9 cellular contexts compared by ENCODE assay signal in the genomic region with DNA sequence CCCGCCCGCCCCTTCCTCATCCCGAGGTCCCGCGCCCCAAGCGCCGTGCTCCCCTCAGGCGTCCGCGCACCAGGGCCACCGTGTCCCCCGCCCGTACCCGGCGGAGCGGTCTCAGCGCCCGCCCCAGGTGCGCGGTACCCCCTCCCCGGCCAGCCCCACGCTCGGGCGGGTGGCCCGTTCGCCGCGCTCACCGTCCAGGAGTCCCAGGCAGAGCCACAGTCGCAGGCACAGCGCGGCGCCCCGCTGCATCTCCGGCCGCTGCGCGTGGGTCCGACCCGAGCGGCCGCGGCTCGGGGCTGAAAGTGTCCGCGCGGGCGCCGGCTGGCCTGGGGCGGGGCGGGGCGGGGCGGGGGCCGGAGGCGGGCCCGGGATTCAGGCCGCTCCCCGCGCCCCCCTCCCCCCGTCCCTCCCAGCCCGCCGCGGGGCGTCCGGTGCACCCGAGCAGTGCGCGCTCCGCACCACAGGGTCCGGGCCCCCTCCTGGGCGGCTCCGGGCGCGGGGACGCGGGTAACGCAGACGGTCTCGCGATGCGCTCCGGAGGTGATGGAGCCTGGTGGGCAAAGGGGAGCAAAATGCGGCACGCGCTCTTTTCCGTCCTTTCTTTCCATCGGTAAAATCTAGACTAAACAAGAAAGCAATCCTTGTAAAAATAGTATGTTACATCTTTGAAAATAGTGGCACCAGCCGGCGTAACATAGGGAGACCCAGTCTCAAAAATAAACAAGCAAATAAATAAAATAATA. TPM values are rescaled to one million over a fixed set of nuclear protein-coding genes. Genes with fewer than 3 reads are reported as not detected.
DNase-seq lines count a peak whose midpoint lies in the region; ATAC-seq, FAIRE-seq and TF ChIP-seq lines count a peak whose summit lies in the region.
"Had no signal": no experiment of that assay in that cellular context is flagged by ENCODE, and none has a peak within 500 bp of the region (broad histone marks: within the 10 kb centered on the region; RNA-seq: fewer than 3 reads in every experiment).

Gene FLT4 (minus strand): TSS at position 304 of the 743 bp plus-strand sequence. CDS start 55 bp downstream, at position 249.

- no peaks in the 10 kb centered on the region for H3K9me1 ChIP-seq in K562 (ENCODE audit: control insufficient read depth, insufficient read depth, low read length)

- TF ChIP-seq POLR2A in K562 (conservative IDR thresholded peaks at IDR 0.05) = no peak

- POLR2A ChIA-PET in K562 (lab: Yijun Ruan, JAX) = no interaction called here

- H4K20me1 ChIP-seq in K562 (replicated peaks; ENCODE audit: control insufficient read depth, insufficient read depth, low read length) = peaks cover 10% of the 10 kb centered on the region; the same call in 1 of the 2 replicates

- 4% methylated on average over 28 of the region's 89 CpGs for whole genome bisulfite sequencing in K562 (ENCODE audit: insufficient coverage, low coverage, missing lambda C conversion rate)

- H3K4me3 ChIP-seq in K562 = peak within 1 kb of the TSS; percentile 22
- H3K4me3 ChIP-seq in thoracic aorta = peak within 1 kb of the TSS; percentile 64

- H3K4me1 ChIP-seq in K562 (replicated peaks in 1 of 2; ENCODE audit: control insufficient read depth in 2 of 2, insufficient read depth in 2 of 2, low read length in 2 of 2) (peaks cover 7 to 30% of the 10 kb centered on the region in 2 experiments; a peak in 4 of 5 replicates), thoracic aorta (ENCODE audit: control insufficient read depth in 1 of 2, low read depth in 2 of 2) (peaks cover 0 to 8% of the 10 kb centered on the region in 2 donors)

- H3K9me3 ChIP-seq in K562 (replicated peaks; ENCODE audit: control insufficient read depth, insufficient read depth, low read depth, low read length) = no peaks in the 10 kb centered on the region; the same call in 1 of the 2 replicates
- no peaks in the 10 kb centered on the region for H3K9me3 ChIP-seq in thoracic aorta

- H3K79me2 ChIP-seq in K562 (ENCODE audit: control insufficient read depth, insufficient read depth, low read length) = no peaks in the 10 kb centered on the region

- peak; percentile 63 for DNase-seq in NCI-H748 (lab: John Stamatoyannopoulos, UW; ENCODE audit: unreplicated experiment)
- no peak for DNase-seq in NCI-H748 treated with DMSO at 0.1 percent for 48 hours (lab: John Stamatoyannopoulos, UW)
- peak in 3 of 4 experiments; percentile 49 to 84 (median 83) for DNase-seq in K562 (ENCODE audit: extremely low read depth in 1 of 4, low spot score in 3 of 4)
- DNase-seq in left kidney (ENCODE audit: low read depth, low spot score) = peak; percentile 51
- no peak for DNase-seq in thoracic aorta (ENCODE audit: low spot score)
- DNase-seq: stimulated activated naive CD4-positive, alpha-beta T cell treated with Interleukin-2 at 50 U/mL for 16 hours had no signal

- no TSS peak for BruUV-seq in K562 (replicated peaks; lab: Mats Ljungman, UMichigan)

- H3K27ac ChIP-seq in K562 (ENCODE audit: extremely low read depth, low read depth, low read length) (no peak within 1 kb of the TSS), thoracic aorta (no peak within 1 kb of the TSS)

- ATAC-seq in K562 (peak; percentile 53), thoracic aorta (ENCODE audit: insufficient number of reproducible peaks, low FRiP score, low read depth) (no peak), GM19023 (IDR thresholded peaks at IDR 0.05; ENCODE audit: unreplicated experiment) (no peak), GM21717 (IDR thresholded peaks at IDR 0.05; ENCODE audit: unreplicated experiment) (no peak), HG03159 (IDR thresholded peaks at IDR 0.05; ENCODE audit: unreplicated experiment) (no peak)

- H3K4me2 ChIP-seq in K562 (ENCODE audit: insufficient read depth, low read length) = peak within 1 kb of the TSS; percentile 38

- intact Hi-C loops in K562 (cut with micrococcal nuclease) = no loop called here

- H3K27me3 ChIP-seq in K562 (ENCODE audit: control insufficient read depth in 2 of 2, insufficient read depth in 2 of 2, low read length in 2 of 2) = peaks cover 45 to 81% of the 10 kb centered on the region in 2 experiments
- H3K27me3 ChIP-seq in thoracic aorta (replicated peaks; ENCODE audit: insufficient read depth) = no peaks in the 10 kb centered on the region

- in situ Hi-C loops in K562 (cut with MboI) = loop anchor here (10.0 kb wide), 1 partner anchor 445 kb away; the partner anchor contains the start of gene RASGEF1C

- no peak within 1 kb of the TSS for H2AFZ ChIP-seq in K562 (ENCODE audit: low read depth, low read length)

- peak within 1 kb of the TSS in 1 of 2 experiments; percentile 17; a peak in 1 of 4 replicates for H3K9ac ChIP-seq in K562 (ENCODE audit: insufficient read depth in 1 of 2, low read depth in 2 of 2, low read length in 2 of 2)

- CTCF ChIA-PET in K562 (lab: Yijun Ruan, JAX; ENCODE audit: low intra/inter-chr PET ratio) = no interaction called here

- no peak for TF ChIP-seq RAD21 in K562 (CRISPR knock-in tag; conservative IDR thresholded peaks at IDR 0.05 in 1 of 2, IDR thresholded peaks at IDR 0.05 in 1 of 2)

- FAIRE-seq in K562 (lab: Jason Lieb, UNC) = no peak

- TF ChIP-seq EP300 in K562 (IDR thresholded peaks at IDR 0.05; ENCODE audit: low read length) = no peak

- TF ChIP-seq CTCF in K562 (IDR thresholded peaks at IDR 0.05 in 2 of 3, conservative IDR thresholded peaks at IDR 0.05 in 1 of 3; ENCODE audit: insufficient read depth in 2 of 3, low read depth in 1 of 3, low read length in 3 of 3) (no peak), thoracic aorta (IDR thresholded peaks at IDR 0.05) (no peak)

- H3K36me3 ChIP-seq in K562 (ENCODE audit: control insufficient read depth, insufficient read depth, low read length) = no peaks in the 10 kb centered on the region
- H3K36me3 ChIP-seq in thoracic aorta = no peaks in the 10 kb centered on the region

TF ChIP-seq in K562, 482 proteins besides CTCF, POLR2A, EP300 and RAD21 (continues in another document):
- TF ChIP-seq STAT5A (IDR thresholded peaks at IDR 0.05; ENCODE audit: borderline replicate concordance, low read length) (no peak), PREB (CRISPR knock-in tag; IDR thresholded peaks at IDR 0.05) (no peak), ZNF583 (CRISPR knock-in tag; IDR thresholded peaks at IDR 0.05) (no peak), HDAC3 (IDR thresholded peaks at IDR 0.05; ENCODE audit: borderline replicate concordance, partially characterized antibody) (no peak), ZC3H11A (IDR thresholded peaks at IDR 0.05; ENCODE audit: low read depth, low read length) (no peak), PPARD (CRISPR knock-in tag; IDR thresholded peaks at IDR 0.05) (no peak), ZNF639 (CRISPR knock-in tag; conservative IDR thresholded peaks at IDR 0.05 in 1 of 2, IDR thresholded peaks at IDR 0.05 in 1 of 2) (no peak), KAT7 (CRISPR knock-in tag; IDR thresholded peaks at IDR 0.05; ENCODE audit: borderline replicate concordance) (no peak), ELF1 (tag; IDR thresholded peaks at IDR 0.05) (no peak)

RNA-seq across cellular contexts. Expression of gene FLT4, which starts in this region (rescaled TPM):
- 2.0 and 6.0 TPM in 2 replicates for total RNA-seq in K562 (2011; cell fraction: chromatin; rRNA removed; ENCODE audit: low replicate concordance)
- total RNA-seq in K562 (2011; cell fraction: nucleolus; rRNA removed) = 1.7 and 3.3 TPM in 2 replicates
- 1.1 and 2.1 TPM in 2 replicates for total RNA-seq in K562 (2011; cell fraction: nucleoplasm; rRNA removed)
- total RNA-seq in K562 (2014; rRNA removed) (0.14 and 0.24 TPM in 2 replicates), K562 (2014; rRNA removed; fragmentation: Illumina TruSeq; extraction: Trizol) (not detected in 2 replicates), K562 (2015; rRNA removed; fragmentation: Illumina TruSeq; extraction: Trizol) (0.07 TPM in 1 of 2 replicates, not detected in the other), K562 (2021) (0.24 and 0.47 TPM in 2 replicates), thoracic aorta (10 to 100 TPM in 1 of 2 donors, 1 to 10 TPM in 1; 4.8 to 10.8 TPM)
- polyA plus RNA-seq in K562 (2011; rRNA removed) (0.26 and 0.42 TPM in 2 replicates), K562 (2014; fragmentation: Illumina TruSeq; extraction: Trizol) (0.18 and 0.21 TPM in 2 replicates), K562 (2014; fragmentation: Nextera tagmentation; extraction: Ambion mirVana) (under 1 TPM in 1 of 2 experiments, not detected in 1; 0.01 TPM), K562 (2014; rRNA removed) (0.05 and 0.12 TPM in 2 replicates)
- polyA plus RNA-seq in K562 (2011; cell fraction: cytosol; rRNA removed) = 0.27 and 0.48 TPM in 2 replicates
- 1.2 and 1.6 TPM in 2 replicates for polyA plus RNA-seq in K562 (2011; cell fraction: nucleus; rRNA removed)
- 0.10 and 0.40 TPM in 2 replicates for polyA plus RNA-seq in K562 (2012)
- 0.18 and 0.21 TPM in 2 replicates for polyA minus RNA-seq in K562 (2011; rRNA and poly(A)+ RNA removed)
- 0.48 TPM in 1 of 2 replicates, not detected in the other for polyA minus RNA-seq in K562 (2011; cell fraction: cytosol; rRNA and poly(A)+ RNA removed)
- polyA minus RNA-seq in K562 (2011; cell fraction: nucleus; rRNA and poly(A)+ RNA removed) = 0.56 and 1.2 TPM in 2 replicates

Comparison
In these comparisons a context has a peak if more than half of its experiments do, and no peak if none do; other contexts are left out.
1. DNase-seq: peak in NCI-H748 (single experiment), K562 (3 of 4) and left kidney (single experiment); none in NCI-H748 treated with DMSO at 0.1 percent for 48 hours (single experiment) and thoracic aorta (single experiment).